In the genomic region with DNA sequence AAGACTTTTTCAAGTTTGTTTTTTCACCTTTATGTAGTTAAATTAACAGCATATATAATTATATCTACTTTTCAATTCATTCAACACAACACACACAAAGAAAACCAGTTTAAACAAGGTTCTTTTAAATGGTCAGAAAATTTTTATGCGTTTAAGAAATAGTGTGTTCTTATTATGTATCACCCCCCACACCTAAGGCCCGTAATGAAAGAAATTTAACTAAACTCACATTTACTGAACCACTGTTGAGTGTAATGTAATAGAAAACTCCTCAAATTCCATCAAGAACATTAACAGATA, we compare ENCODE assay signal across 21 cellular contexts. TPM values are rescaled to one million over a fixed set of nuclear protein-coding genes. Genes with fewer than 3 reads are reported as not detected.
"Had no signal": no experiment of that assay in that cellular context is flagged by ENCODE, and none has a peak within 500 bp of the region (broad histone marks: within the 10 kb centered on the region; RNA-seq: fewer than 3 reads in every experiment).

No MANE protein-coding gene starts in this region.

- H3K27me3 ChIP-seq: heart right ventricle, neural progenitor cell, stomach, transverse colon, vagina had no signal

- FAIRE-seq: astrocyte, keratinocyte had no signal

- H3K9me3 ChIP-seq: heart right ventricle, stomach, transverse colon, vagina had no signal

- H3K4me2 ChIP-seq: neural progenitor cell, smooth muscle cell had no signal

- DNase-seq: activated CD4-positive, alpha-beta memory T cell treated with anti-CD3 and anti-CD28 coated beads for 36 hours; activated CD4-positive, alpha-beta T cell treated with anti-CD3 and anti-CD28 coated beads for 4 hours; activated CD4-positive, CD25-positive, alpha-beta regulatory T cell; activated naive CD4-positive, alpha-beta T cell treated with Interleukin-2 at 50 U/mL for 16 hours; activated naive CD8-positive, alpha-beta T cell treated with anti-CD3 and anti-CD28 coated beads for 36 hours; activated T-cell treated with anti-CD3 and anti-CD28 coated beads, Interleukin-2, amount 50 U/mL, for 48 hours; heart right ventricle; left colon; posterior cingulate gyrus; stimulated activated CD4-positive, alpha-beta T cell treated with anti-CD3 and anti-CD28 coated beads, Interleukin-15, amount 100 ng/mL, for 24 hours; stomach; transverse colon had no signal

- H3K9ac ChIP-seq: neural progenitor cell had no signal

- H2AFZ ChIP-seq: neural progenitor cell had no signal

- H3K4me1 ChIP-seq: stomach had no signal

- H3K36me3 ChIP-seq: heart right ventricle, neural progenitor cell, stomach, transverse colon, vagina had no signal

- ATAC-seq: heart right ventricle; sciatic nerve; stimulated activated memory B cell treated with anti-CD40 and anti-IgM and Interleukin-4, amounts not matched to agents 10 μg/mL and 1 μg/mL and 100 μg/mL, for 72 hours had no signal

- H3K4me3 ChIP-seq: coronary artery, heart right ventricle, neural progenitor cell, smooth muscle cell, stomach, transverse colon, vagina had no signal

- H3K27ac ChIP-seq: coronary artery, epithelial cell of prostate, heart right ventricle, neural progenitor cell, stomach, transverse colon, vagina had no signal

RNA-seq across cellular contexts. Expression of a gene that starts 19.0 kb away (rescaled TPM):
- total RNA-seq: activated CD4-positive, alpha-beta memory T cell treated with anti-CD3 and anti-CD28 coated beads for 36 hours; activated naive CD8-positive, alpha-beta T cell treated with anti-CD3 and anti-CD28 coated beads for 36 hours had no signal
